Comparison of ENCODE assay signal across 15 cellular contexts in the genomic region with DNA sequence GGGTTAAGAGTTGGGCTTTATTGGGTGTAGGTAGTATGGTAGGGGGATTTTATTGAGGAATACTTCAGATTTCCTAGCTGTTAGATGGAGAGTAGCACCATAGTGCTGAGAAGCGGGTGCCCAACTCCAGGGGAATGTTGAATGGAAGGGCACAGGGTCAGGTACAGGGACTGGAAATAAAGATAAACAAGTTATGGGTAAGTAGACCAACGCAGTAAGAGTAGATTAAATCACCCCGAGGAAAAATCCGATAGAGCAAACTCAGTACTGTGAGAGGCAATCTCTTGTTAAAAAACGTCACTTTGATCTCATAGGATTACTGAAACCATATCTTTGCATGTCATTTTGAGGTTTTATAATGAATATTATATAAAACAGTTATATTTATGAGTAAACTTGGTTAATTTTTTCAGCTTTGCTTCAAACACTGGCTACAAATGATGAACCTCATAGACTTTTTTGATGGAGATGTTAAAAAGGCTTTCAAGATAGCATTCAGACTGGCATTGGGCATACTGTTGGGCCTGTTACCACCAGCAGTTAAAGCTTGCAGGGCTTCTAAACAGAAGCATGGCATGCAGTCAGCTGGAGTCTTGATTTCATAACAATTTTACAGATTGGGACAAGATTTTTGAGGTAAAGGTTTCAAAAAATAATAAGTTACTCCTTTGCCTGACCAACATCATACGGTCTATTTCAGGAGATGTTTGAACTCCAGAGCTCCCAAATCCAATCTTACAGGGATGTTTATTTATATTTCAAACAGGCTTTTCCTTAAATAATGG. TPM values are rescaled to one million over a fixed set of nuclear protein-coding genes. Genes with fewer than 3 reads are reported as not detected.
DNase-seq lines count a peak whose midpoint lies in the region; ATAC-seq and TF ChIP-seq lines count a peak whose summit lies in the region.
"Had no signal": no experiment of that assay in that cellular context is flagged by ENCODE, and none has a peak within 500 bp of the region (broad histone marks: within the 10 kb centered on the region; RNA-seq: fewer than 3 reads in every experiment).

No MANE protein-coding gene starts in this region.

- H3K27ac ChIP-seq in foreskin keratinocyte = peak overlapping the region; percentile 1
- H3K27ac ChIP-seq in tibial artery = peak overlapping the region; percentile 23 to 99
- H3K27ac ChIP-seq in substantia nigra (ENCODE audit: low read depth, low read length, poor library complexity, severe bottlenecking) = no peak overlapping the region
- H3K27ac ChIP-seq: RWPE1 had no signal

- H3K4me1 ChIP-seq in foreskin keratinocyte (peaks cover 33% of the 10 kb centered on the region), tibial artery (peaks cover 0 to 94% (median 45%) of the 10 kb centered on the region in 4 donors)

- H3K4me3 ChIP-seq in tibial artery = no peak overlapping the region

- TF ChIP-seq CTCF in foreskin keratinocyte (conservative IDR thresholded peaks at IDR 0.05) = no peak
- no peak for TF ChIP-seq CTCF in tibial artery (IDR thresholded peaks at IDR 0.05)

- H3K9me3 ChIP-seq in tibial artery = no peaks in the 10 kb centered on the region

- H3K27me3 ChIP-seq in foreskin keratinocyte (no peaks in the 10 kb centered on the region), tibial artery (no peaks in the 10 kb centered on the region)

- peak overlapping the region; percentile 45 for H3K4me3 Mint-ChIP-seq in activated T-helper 2 cell treated with anti-CD3 and anti-CD28 coated beads, Interferon-gamma antibody, Interleukin-2, Interleukin-4, amounts not matched to agents 10 μg/mL and 5 μg/mL and 100 μg/mL, durations not matched to agents 14 hours and 24 hours and 36 hours (ENCODE audit: low read depth)
- H3K4me3 Mint-ChIP-seq: neural crest cell had no signal

- intact Hi-C loops in activated T-helper 2 cell treated with anti-CD3 and anti-CD28 coated beads, Interferon-gamma antibody, Interleukin-2, Interleukin-4, amounts not matched to agents 10 μg/mL and 5 μg/mL and 100 μg/mL, durations not matched to agents 14 hours and 24 hours and 36 hours (cut with micrococcal nuclease) = loop anchor here (1.0 to 10.0 kb wide), 5 partner anchors 71 to 639 kb away; partner anchors contain the start of gene SNX13
- intact Hi-C loops in tibial artery (cut with DNase I; ENCODE audit: low total_unique reads) = no loop called here

- peaks cover 6% of the 10 kb centered on the region for H3K36me3 Mint-ChIP-seq in activated T-helper 2 cell treated with anti-CD3 and anti-CD28 coated beads, Interferon-gamma antibody, Interleukin-2, Interleukin-4, amounts not matched to agents 10 μg/mL and 5 μg/mL and 100 μg/mL, durations not matched to agents 14 hours and 24 hours and 36 hours (ENCODE audit: low read depth)

- H3K36me3 ChIP-seq in tibial artery = peaks cover 4 to 8% (median 6%) of the 10 kb centered on the region in 3 donors

- H3K4me1 Mint-ChIP-seq in activated T-helper 2 cell treated with anti-CD3 and anti-CD28 coated beads, Interferon-gamma antibody, Interleukin-2, Interleukin-4, amounts not matched to agents 10 μg/mL and 5 μg/mL and 100 μg/mL, durations not matched to agents 14 hours and 24 hours and 36 hours (ENCODE audit: low read depth) = peaks cover 29% of the 10 kb centered on the region
- H3K4me1 Mint-ChIP-seq: neural crest cell had no signal

- DNase-seq in activated effector memory CD4-positive, alpha-beta T cell treated with anti-CD3 and anti-CD28 coated beads, Interleukin-2, amount 50 U/mL, for 16 hours = peak; percentile 58
- no peak for DNase-seq in activated effector memory CD4-positive, alpha-beta T cell treated with Interleukin-2 at 50 U/mL for 16 hours
- DNase-seq in activated T-helper 2 cell treated with anti-CD3 and anti-CD28 coated beads, Interferon-gamma antibody, Interleukin-2, Interleukin-4, amounts not matched to agents 10 μg/mL and 5 μg/mL and 100 μg/mL, durations not matched to agents 14 hours and 24 hours and 36 hours (ENCODE audit: low spot score) = no peak
- no peak for DNase-seq in foreskin keratinocyte
- no peak for DNase-seq in tibial artery
- no peak for DNase-seq in DMS153 (lab: John Stamatoyannopoulos, UW)
- no peak for DNase-seq in substantia nigra (lab: John Stamatoyannopoulos, UW)
- DNase-seq: activated CD4-positive, CD25-positive, alpha-beta regulatory T cell treated with anti-CD3 and anti-CD28 coated beads, Interleukin-2, amount 50 U/mL, for 72 hours; hippocampal formation; NCI-H1930; stimulated activated CD4-positive, alpha-beta T cell treated with anti-CD3 and anti-CD28 coated beads, Interleukin-4, amount 100 ng/mL, for 1 hour had no signal

- no peaks in the 10 kb centered on the region for H3K9me3 Mint-ChIP-seq in activated T-helper 2 cell treated with anti-CD3 and anti-CD28 coated beads, Interferon-gamma antibody, Interleukin-2, Interleukin-4, amounts not matched to agents 10 μg/mL and 5 μg/mL and 100 μg/mL, durations not matched to agents 14 hours and 24 hours and 36 hours
- H3K9me3 Mint-ChIP-seq: neural crest cell had no signal

- H3K27ac Mint-ChIP-seq in activated T-helper 2 cell treated with anti-CD3 and anti-CD28 coated beads, Interferon-gamma antibody, Interleukin-2, Interleukin-4, amounts not matched to agents 10 μg/mL and 5 μg/mL and 100 μg/mL, durations not matched to agents 14 hours and 24 hours and 36 hours = peak overlapping the region; percentile 59
- H3K27ac Mint-ChIP-seq: B cell had no signal

- ATAC-seq in foreskin keratinocyte (no peak), HG03469 (IDR thresholded peaks at IDR 0.05; ENCODE audit: unreplicated experiment) (no peak)

- H3K27me3 Mint-ChIP-seq in activated T-helper 2 cell treated with anti-CD3 and anti-CD28 coated beads, Interferon-gamma antibody, Interleukin-2, Interleukin-4, amounts not matched to agents 10 μg/mL and 5 μg/mL and 100 μg/mL, durations not matched to agents 14 hours and 24 hours and 36 hours (ENCODE audit: low read depth) = no peaks in the 10 kb centered on the region
- H3K27me3 Mint-ChIP-seq: B cell had no signal

RNA-seq across cellular contexts. Expression of gene AHR, which starts 7.1 kb away (rescaled TPM):
- 34.3 and 37.2 TPM in 2 replicates for total RNA-seq in activated T-helper 2 cell treated with anti-CD3 and anti-CD28 coated beads, Interferon-gamma antibody, Interleukin-2, Interleukin-4, amounts not matched to agents 10 μg/mL and 5 μg/mL and 100 μg/mL, durations not matched to agents 14 hours and 24 hours and 36 hours
- 18.4 and 26.0 TPM in 2 replicates for total RNA-seq in foreskin keratinocyte
- 1.6 and 2.8 TPM in 2 replicates for polyA plus RNA-seq in foreskin keratinocyte
